ENCODE assay signal across 1 cellular context in genomic region chr9:121107041-121107440, GRCh38.
TF ChIP-seq lines count a peak whose summit lies in the region.

No MANE protein-coding gene starts in this region.

TF ChIP-seq in K562, 482 proteins besides CTCF, POLR2A, EP300 and RAD21:
- TF ChIP-seq DNMT1 (IDR thresholded peaks at IDR 0.05) (no peak), ZNF384 (IDR thresholded peaks at IDR 0.05; ENCODE audit: low read depth, low read length) (peak; percentile 51; the same call in 1 of the 2 replicates)
TF ChIP-seq in K562: peak in this region for 1.
